ENCODE assay signal across 8 cellular contexts in the genomic region with DNA sequence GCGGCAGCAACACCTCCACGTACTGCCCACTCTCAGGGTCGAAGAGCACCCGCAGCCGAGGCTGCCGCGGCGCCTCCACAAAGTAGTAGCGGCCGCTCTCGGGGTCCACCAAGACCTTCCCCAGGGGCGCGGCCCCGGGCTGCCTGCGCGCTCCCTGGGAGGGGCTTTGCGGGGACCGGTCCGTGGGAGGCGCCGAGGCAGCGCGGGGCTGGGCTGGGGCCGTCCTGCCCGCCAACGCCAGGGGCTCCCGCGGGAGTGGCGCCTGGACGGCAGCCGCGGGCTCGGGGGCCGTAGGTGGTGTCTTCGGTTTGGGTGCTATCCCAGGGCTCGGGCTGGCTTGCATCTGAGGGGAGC. TPM values are rescaled to one million over a fixed set of nuclear protein-coding genes. Genes with fewer than 3 reads are reported as not detected.
A peak's percentile ranks its signal among the peaks of the same experiment; 100 is the strongest.
DNase-seq lines count a peak whose midpoint lies in the region; FAIRE-seq and TF ChIP-seq lines count a peak whose summit lies in the region.

No MANE protein-coding gene starts in this region.

- peak overlapping the region; percentile 78 for H3K27ac ChIP-seq in Karpas-422 (ENCODE audit: low read length)
- H3K27ac ChIP-seq in H1 (ENCODE audit: low read depth, low read length), result no peak overlapping the region
- no peak overlapping the region for H3K27ac ChIP-seq in smooth muscle cell (ENCODE audit: low read depth)

- TF ChIP-seq POLR2A in GM19193 (IDR thresholded peaks at IDR 0.05; ENCODE audit: extremely low read depth, insufficient read depth, insufficient read length) (peak; percentile 29), H1 (IDR thresholded peaks at IDR 0.05; ENCODE audit: control extremely low read depth in 1 of 2, low read depth in 2 of 2, low read length in 2 of 2) (no peak)

- no peak overlapping the region for H2BK12ac ChIP-seq in H1 (ENCODE audit: low read depth, low read length)

- H3K18ac ChIP-seq in H1 (ENCODE audit: extremely low read depth, low read length), result no peak overlapping the region; the same call in none of the 2 replicates

- H2AK5ac ChIP-seq in H1 (ENCODE audit: low read depth, low read length), result no peak overlapping the region

- peak overlapping the region; percentile 91 for H4K8ac ChIP-seq in H1 (ENCODE audit: extremely low read depth, insufficient read depth, low read length)

- TF ChIP-seq CTCF in H1 (IDR thresholded peaks at IDR 0.05; ENCODE audit: control extremely low read depth in 1 of 3, insufficient read depth in 1 of 3, low read depth in 1 of 3, low read length in 3 of 3), result no peak
- TF ChIP-seq CTCF in smooth muscle cell (IDR thresholded peaks at IDR 0.05; ENCODE audit: borderline replicate concordance, insufficient read depth, poor library complexity, severe bottlenecking), result no peak

- peaks cover 56% of the 10 kb centered on the region for H3K4me1 ChIP-seq in Karpas-422 (ENCODE audit: low read length)
- peaks cover 3 to 41% (median 23%) of the 10 kb centered on the region in 4 experiments for H3K4me1 ChIP-seq in H1 (replicated peaks in 1 of 4; ENCODE audit: control insufficient read depth in 3 of 4, insufficient read depth in 4 of 4, low read length in 3 of 4)
- peaks cover 6% of the 10 kb centered on the region for H3K4me1 ChIP-seq in smooth muscle cell (ENCODE audit: low read depth)

- H3K9ac ChIP-seq in Karpas-422 (ENCODE audit: low read length) (peak overlapping the region; percentile 88), H1 (replicated peaks in 1 of 4; ENCODE audit: extremely low read depth in 1 of 4, low read depth in 3 of 4, low read length in 3 of 4) (peak overlapping the region in 1 of 4 experiments; percentile 38; a peak in 1 of 7 replicates), smooth muscle cell (ENCODE audit: low read depth) (no peak overlapping the region)

- H4K5ac ChIP-seq in H1 (ENCODE audit: insufficient read length, low read depth, low read length), result no peak overlapping the region

- no peaks in the 10 kb centered on the region for H3K9me2 ChIP-seq in Karpas-422 (replicated peaks; ENCODE audit: insufficient read depth, low read length)

- no peak overlapping the region for H2BK120ac ChIP-seq in H1 (replicated peaks; ENCODE audit: low read depth, low read length)

- H3K79me2 ChIP-seq in Karpas-422 (ENCODE audit: low read length) (peaks cover 22% of the 10 kb centered on the region; the same call in 1 of the 2 replicates), H1 (ENCODE audit: control insufficient read depth in 1 of 2, insufficient read depth in 2 of 2, low read length in 2 of 2) (no peaks in the 10 kb centered on the region), smooth muscle cell (ENCODE audit: low read depth) (no peaks in the 10 kb centered on the region)

- H3K27me3 ChIP-seq in Karpas-422 (ENCODE audit: low read length) (no peaks in the 10 kb centered on the region), H1 (replicated peaks in 1 of 4; ENCODE audit: control insufficient read depth in 3 of 4, extremely low read depth in 1 of 4, insufficient read depth in 3 of 4, low read length in 3 of 4) (peaks cover 14 to 34% (median 28%) of the 10 kb centered on the region in 4 experiments; a peak in 6 of 7 replicates), smooth muscle cell (ENCODE audit: low read depth) (no peaks in the 10 kb centered on the region)

- FAIRE-seq in H1 (lab: Jason Lieb, UNC) (no peak), GM19239 (lab: Jason Lieb, UNC) (no peak)

- H4K20me1 ChIP-seq in Karpas-422 (ENCODE audit: insufficient read depth, low read depth, low read length) (no peaks in the 10 kb centered on the region), H1 (replicated peaks in 1 of 2; ENCODE audit: control insufficient read depth in 1 of 2, insufficient read depth in 2 of 2, low read length in 2 of 2) (peaks cover 0 to 3% of the 10 kb centered on the region in 2 experiments), smooth muscle cell (ENCODE audit: low read depth) (peaks cover 22% of the 10 kb centered on the region)

- CTCF ChIA-PET in H1 (lab: Charles Lee; ENCODE audit: partially characterized antibody), result interaction anchor here (0.6 to 3.1 kb wide), 9 partner anchors 10 to 70 kb away, joined by 3 to 16 read pairs (median 4); a partner anchor contains a TSS

- peaks cover 27% of the 10 kb centered on the region; the same call in 1 of the 2 replicates for H3K23me2 ChIP-seq in H1 (ENCODE audit: low read depth, low read length)

- H3K4me2 ChIP-seq in Karpas-422 (ENCODE audit: low read depth, low read length, poor library complexity, severe bottlenecking) (peak overlapping the region; percentile 71), H1 (ENCODE audit: insufficient read depth in 1 of 2, low read depth in 2 of 2, low read length in 2 of 2) (peak overlapping the region; percentile 82 to 85), smooth muscle cell (peak overlapping the region; percentile 85)

- no peak overlapping the region for H3K56ac ChIP-seq in H1 (replicated peaks; ENCODE audit: insufficient read length, low read depth, low read length)

- H3K36me3 ChIP-seq in Karpas-422 (ENCODE audit: insufficient read depth, low read length) (no peaks in the 10 kb centered on the region), H1 (ENCODE audit: control insufficient read depth in 2 of 4, insufficient read depth in 4 of 4, low read length in 3 of 4) (no peaks in the 10 kb centered on the region), smooth muscle cell (ENCODE audit: low read depth) (no peaks in the 10 kb centered on the region)

- H2BK15ac ChIP-seq in H1 (ENCODE audit: low read length), result no peak overlapping the region

- H3K4me3 ChIP-seq in Karpas-422 (ENCODE audit: low read length) (peak overlapping the region; percentile 85), H1 (ENCODE audit: extremely low read depth in 1 of 4, insufficient read depth in 2 of 4, low read depth in 3 of 4, low read length in 4 of 4) (peak overlapping the region; percentile 42 to 68 (median 54)), smooth muscle cell (peak overlapping the region; percentile 55)

- 11% methylated on average over 34 of the region's 36 CpGs; no CpG with 5 or more reads in 1 of the 2 experiments for WGBS in H1 (ENCODE audit: extremely low coverage in 1 of 2, insufficient coverage in 1 of 2, insufficient read length in 1 of 2, insufficient replicate concordance in 2 of 2, low coverage in 1 of 2, low lambda C conversion rate in 2 of 2, missing lambda C conversion rate in 1 of 2), 2 experiments
- WGBS in smooth muscle cell (ENCODE audit: low lambda C conversion rate), result 17% methylated on average over 14 of the region's 36 CpGs

- H3K79me1 ChIP-seq in H1 (ENCODE audit: low read depth, low read length), result no peaks in the 10 kb centered on the region; the same call in 1 of the 2 replicates

- POLR2A ChIA-PET in H1 (lab: Charles Lee; ENCODE audit: partially characterized antibody), result interaction anchor here (0.7 to 3.9 kb wide), 11 partner anchors 10 to 98 kb away, joined by 3 to 25 read pairs (median 5); a partner anchor contains a TSS

- no peak overlapping the region for H3K4ac ChIP-seq in H1 (replicated peaks; ENCODE audit: insufficient read length, low read depth, low read length)

- H2BK5ac ChIP-seq in H1 (ENCODE audit: low read depth, low read length), result no peak overlapping the region

- H3K9me3 ChIP-seq in Karpas-422 (ENCODE audit: low read length) (no peaks in the 10 kb centered on the region), H1 (ENCODE audit: insufficient read depth in 2 of 2, low read depth in 1 of 2, low read length in 1 of 2) (no peaks in the 10 kb centered on the region), smooth muscle cell (replicated peaks; ENCODE audit: low read depth) (no peaks in the 10 kb centered on the region)

- H2BK20ac ChIP-seq in H1 (ENCODE audit: low read length), result no peak overlapping the region

- H3F3A ChIP-seq in smooth muscle cell (ENCODE audit: low read depth), result no peaks in the 10 kb centered on the region

- TF ChIP-seq EP300 in H1 (IDR thresholded peaks at IDR 0.05; ENCODE audit: borderline replicate concordance in 1 of 2, low read depth in 2 of 2, low read length in 2 of 2), result no peak

- DNase-seq in Karpas-422 (no peak), H1 (ENCODE audit: low read depth in 1 of 2, low spot score in 2 of 2) (no peak), smooth muscle cell (lab: John Stamatoyannopoulos, UW; ENCODE audit: unreplicated experiment) (no peak), GM19239 (ENCODE audit: insufficient read length, low spot score) (no peak), SKM-1 treated with dmso at 0.1 percent for 144 hours (lab: John Stamatoyannopoulos, UW; ENCODE audit: unreplicated experiment) (no peak), MV-4-11 (lab: John Stamatoyannopoulos, UW) (no peak), 8988T (no peak)

- H2AFZ ChIP-seq in Karpas-422 (ENCODE audit: low read length) (peak overlapping the region; percentile 73; the same call in 1 of the 2 replicates), H1 (ENCODE audit: low read length) (no peak overlapping the region), smooth muscle cell (ENCODE audit: low read depth) (peak overlapping the region; percentile 59)

- no peak overlapping the region for H4K91ac ChIP-seq in H1 (replicated peaks; ENCODE audit: insufficient read length, low read length)

- no peak for TF ChIP-seq RAD21 in H1 (IDR thresholded peaks at IDR 0.05 in 1 of 2, conservative IDR thresholded peaks at IDR 0.05 in 1 of 2; ENCODE audit: low read depth in 2 of 2, low read length in 2 of 2)

- no peak overlapping the region for H3K23ac ChIP-seq in H1 (ENCODE audit: insufficient read length)

- no peak overlapping the region for H3K14ac ChIP-seq in H1 (ENCODE audit: insufficient read length)

RNA-seq across cellular contexts. Expression of a gene that starts 2.6 kb away (rescaled TPM):
- total RNA-seq in Karpas-422 (2014; rRNA removed; shearing (Covaris generic); ENCODE audit: low replicate concordance), result 28.8 and 31.0 TPM in 2 replicates
- total RNA-seq in H1 (2021; fragmentation: NEBNext Ultra II Directional; extraction: Animal tissue kit (Norgen Biotek cat#: 25700)), result 0.47 TPM in 1 of 2 replicates, not detected in the other
- polyA plus RNA-seq in H1 (2011; rRNA removed) (0.39 and 0.71 TPM in 2 replicates), smooth muscle cell (0.19 TPM in 1 of 2 replicates, not detected in the other)
- 0.84 TPM for polyA plus RNA-seq in H1 (2011; cell fraction: cytosol; rRNA removed)
- polyA plus RNA-seq in H1 (2011; cell fraction: nucleus; rRNA removed), result 1.2 TPM
- 0.33 to 0.95 TPM (median 0.37 TPM) in 3 of 4 replicates, not detected in the other for polyA plus RNA-seq in H1 (2012, experiment 1 of 2)
- polyA plus RNA-seq in H1 (2012, experiment 2 of 2), result 0.31 TPM
- 0.47 TPM for polyA plus RNA-seq in H1 (2013, experiment 1 of 2)
- 0.13 TPM for polyA plus RNA-seq in H1 (2013, experiment 2 of 2)
- polyA minus RNA-seq in H1 (2011; rRNA and poly(A)+ RNA removed), result 0.69 TPM in 1 of 2 replicates, not detected in the other
- not detected for polyA minus RNA-seq in H1 (2011; cell fraction: cytosol; rRNA and poly(A)+ RNA removed)
- polyA minus RNA-seq in H1 (2011; cell fraction: nucleus; rRNA and poly(A)+ RNA removed), result 0.90 TPM
- not detected in 2 replicates for total RNA-seq in smooth muscle cell

RNA-seq across cellular contexts. Expression of a gene that starts 2.6 kb away (rescaled TPM):
- total RNA-seq in Karpas-422 (2014; rRNA removed; shearing (Covaris generic); ENCODE audit: low replicate concordance), result 0.78 and 2.3 TPM in 2 replicates
- total RNA-seq in H1 (2021; fragmentation: NEBNext Ultra II Directional; extraction: Animal tissue kit (Norgen Biotek cat#: 25700)), result 3.1 and 3.3 TPM in 2 replicates
- polyA plus RNA-seq in H1 (2011; rRNA removed) (0.89 and 1.9 TPM in 2 replicates), smooth muscle cell (3.8 and 5.7 TPM in 2 replicates)
- 1.5 TPM for polyA plus RNA-seq in H1 (2011; cell fraction: cytosol; rRNA removed)
- 2.0 TPM for polyA plus RNA-seq in H1 (2011; cell fraction: nucleus; rRNA removed)
- polyA plus RNA-seq in H1 (2012, experiment 1 of 2), result 1.7 to 2.4 TPM (median 2.3 TPM) in 4 replicates
- 2.1 TPM for polyA plus RNA-seq in H1 (2012, experiment 2 of 2)
- polyA plus RNA-seq in H1 (2013, experiment 1 of 2), result 1.8 TPM
- 1.7 TPM for polyA plus RNA-seq in H1 (2013, experiment 2 of 2)
- 0.44 and 0.73 TPM in 2 replicates for polyA minus RNA-seq in H1 (2011; rRNA and poly(A)+ RNA removed)
- 1.3 TPM for polyA minus RNA-seq in H1 (2011; cell fraction: cytosol; rRNA and poly(A)+ RNA removed)
- polyA minus RNA-seq in H1 (2011; cell fraction: nucleus; rRNA and poly(A)+ RNA removed), result 2.4 TPM
- total RNA-seq in smooth muscle cell, result 0.90 and 1.2 TPM in 2 replicates

RNA-seq across cellular contexts. Expression of a gene that starts 9.2 kb away (rescaled TPM):
- total RNA-seq in Karpas-422 (2014; rRNA removed; shearing (Covaris generic); ENCODE audit: low replicate concordance), result not detected in 2 replicates
- total RNA-seq in H1 (2021; fragmentation: NEBNext Ultra II Directional; extraction: Animal tissue kit (Norgen Biotek cat#: 25700)), result not detected in 2 replicates
- polyA plus RNA-seq in H1 (2011; rRNA removed) (0.03 TPM in 1 of 2 replicates, not detected in the other), smooth muscle cell (0.22 and 0.35 TPM in 2 replicates)
- not detected for polyA plus RNA-seq in H1 (2011; cell fraction: cytosol; rRNA removed)
- 0.16 TPM for polyA plus RNA-seq in H1 (2011; cell fraction: nucleus; rRNA removed)
- 0.12 to 0.50 TPM (median 0.24 TPM) in 4 replicates for polyA plus RNA-seq in H1 (2012, experiment 1 of 2)
- not detected for polyA plus RNA-seq in H1 (2012, experiment 2 of 2)
- not detected for polyA plus RNA-seq in H1 (2013, experiment 1 of 2)
- not detected for polyA plus RNA-seq in H1 (2013, experiment 2 of 2)
- not detected in 2 replicates for polyA minus RNA-seq in H1 (2011; rRNA and poly(A)+ RNA removed)
- polyA minus RNA-seq in H1 (2011; cell fraction: cytosol; rRNA and poly(A)+ RNA removed), result not detected
- polyA minus RNA-seq in H1 (2011; cell fraction: nucleus; rRNA and poly(A)+ RNA removed), result not detected
- not detected in 2 replicates for total RNA-seq in smooth muscle cell

RNA-seq across cellular contexts. Expression of a gene that starts 11.6 kb away (rescaled TPM):
- 4.6 and 7.7 TPM in 2 replicates for total RNA-seq in Karpas-422 (2014; rRNA removed; shearing (Covaris generic); ENCODE audit: low replicate concordance)
- total RNA-seq in H1 (2021; fragmentation: NEBNext Ultra II Directional; extraction: Animal tissue kit (Norgen Biotek cat#: 25700)), result 9.4 and 11.6 TPM in 2 replicates
- polyA plus RNA-seq in H1 (2011; rRNA removed), result 4.4 and 5.8 TPM in 2 replicates
- 12.5 TPM for polyA plus RNA-seq in H1 (2011; cell fraction: cytosol; rRNA removed)
- 5.7 TPM for polyA plus RNA-seq in H1 (2011; cell fraction: nucleus; rRNA removed)
- 17.4 to 22.5 TPM (median 18.6 TPM) in 4 replicates for polyA plus RNA-seq in H1 (2012, experiment 1 of 2)
- 20.0 TPM for polyA plus RNA-seq in H1 (2012, experiment 2 of 2)
- 12.3 TPM for polyA plus RNA-seq in H1 (2013, experiment 1 of 2)
- 12.3 TPM for polyA plus RNA-seq in H1 (2013, experiment 2 of 2)
- polyA minus RNA-seq in H1 (2011; rRNA and poly(A)+ RNA removed), result 5.5 and 6.6 TPM in 2 replicates
- 8.6 TPM for polyA minus RNA-seq in H1 (2011; cell fraction: cytosol; rRNA and poly(A)+ RNA removed)
- polyA minus RNA-seq in H1 (2011; cell fraction: nucleus; rRNA and poly(A)+ RNA removed), result 7.0 TPM
- total RNA-seq in smooth muscle cell, result 2.0 and 4.0 TPM in 2 replicates
- 2.2 and 2.6 TPM in 2 replicates for polyA plus RNA-seq in smooth muscle cell

RNA-seq across cellular contexts. Expression of a gene that starts 47.0 kb away (rescaled TPM):
- 6.0 and 9.0 TPM in 2 replicates for total RNA-seq in Karpas-422 (2014; rRNA removed; shearing (Covaris generic); ENCODE audit: low replicate concordance)
- 22.0 and 29.2 TPM in 2 replicates for total RNA-seq in H1 (2021; fragmentation: NEBNext Ultra II Directional; extraction: Animal tissue kit (Norgen Biotek cat#: 25700))
- polyA plus RNA-seq in H1 (2011; rRNA removed), result 3.8 and 7.8 TPM in 2 replicates
- 6.7 TPM for polyA plus RNA-seq in H1 (2011; cell fraction: cytosol; rRNA removed)
- polyA plus RNA-seq in H1 (2011; cell fraction: nucleus; rRNA removed), result 2.7 TPM
- polyA plus RNA-seq in H1 (2012, experiment 1 of 2), result 11.0 to 14.3 TPM (median 13.8 TPM) in 4 replicates
- polyA plus RNA-seq in H1 (2012, experiment 2 of 2), result 3.2 TPM
- polyA plus RNA-seq in H1 (2013, experiment 1 of 2), result 15.0 TPM
- polyA plus RNA-seq in H1 (2013, experiment 2 of 2), result 19.1 TPM
- polyA minus RNA-seq in H1 (2011; rRNA and poly(A)+ RNA removed), result 8.4 and 10.7 TPM in 2 replicates
- polyA minus RNA-seq in H1 (2011; cell fraction: cytosol; rRNA and poly(A)+ RNA removed), result 11.4 TPM
- polyA minus RNA-seq in H1 (2011; cell fraction: nucleus; rRNA and poly(A)+ RNA removed), result 4.1 TPM
- 6.3 and 16.9 TPM in 2 replicates for total RNA-seq in smooth muscle cell
- 9.6 and 15.4 TPM in 2 replicates for polyA plus RNA-seq in smooth muscle cell

Comparison
In these comparisons a context has a peak if more than half of its experiments do, and no peak if none do; other contexts are left out.
1. RNA of a gene that starts 2.6 kb away (total RNA-seq): 28.8 to 31.0 TPM in Karpas-422; 0.47 TPM in H1 and not detected in smooth muscle cell; every median in the first group is over 10 times any median in the second.
2. Peak in every context shown above with its lines, with median percentiles within 50 percentile points of each other: H3K4me2 ChIP-seq and H3K4me3 ChIP-seq.